ENCODE assay signal across 18 cellular contexts in genomic region chr2:38522754-38523349, GRCh38.
DNase-seq lines count a peak whose midpoint lies in the region; ATAC-seq and TF ChIP-seq lines count a peak whose summit lies in the region.
"Had no signal": no experiment of that assay in that cellular context is flagged by ENCODE, and none has a peak within 500 bp of the region (broad histone marks: within the 10 kb centered on the region; RNA-seq: fewer than 3 reads in every experiment).

No MANE protein-coding gene starts in this region.

- intact Hi-C loops in left ventricle myocardium superior (cut with micrococcal nuclease) = no loop called here

- no peaks in the 10 kb centered on the region for H3K4me1 ChIP-seq in right atrium auricular region
- H3K4me1 ChIP-seq: SJSA1 had no signal

- DNase-seq in right atrium auricular region (ENCODE audit: low spot score) (peak; percentile 43), left ventricle myocardium superior (no peak), NCI-H69 (lab: John Stamatoyannopoulos, UW) (peak; percentile 22), left kidney (ENCODE audit: low read depth, low spot score) (peak; percentile 93), medulla oblongata (ENCODE audit: extremely low spot score) (no peak)
- DNase-seq: activated CD8-positive, alpha-beta memory T cell treated with anti-CD3 and anti-CD28 coated beads for 24 hours; activated naive CD4-positive, alpha-beta T cell treated with anti-CD3 and anti-CD28 coated beads, Interleukin-2, amount 10 ng/mL, durations not matched to agents 7 days and 5 days; activated T-cell treated with anti-CD3 and anti-CD28 coated beads, Interleukin-2, amount 50 U/mL, for 48 hours; anterior cingulate cortex; caudate nucleus; CD8-positive, alpha-beta T cell; left colon; NCI-H1436 treated with DMSO at 0.1 percent for 48 hours; T1000 had no signal

- H3K27me3 ChIP-seq in right atrium auricular region = no peaks in the 10 kb centered on the region

- H3K27ac ChIP-seq in right atrium auricular region = no peak overlapping the region
- H3K27ac ChIP-seq: SJSA1 had no signal

- H3K9me3 ChIP-seq in right atrium auricular region = no peaks in the 10 kb centered on the region
- H3K9me3 ChIP-seq: SJSA1, thoracic aorta had no signal

- no peaks in the 10 kb centered on the region for H3K36me3 ChIP-seq in right atrium auricular region
- H3K36me3 ChIP-seq: SJSA1, thoracic aorta had no signal

- TF ChIP-seq CTCF in right atrium auricular region (IDR thresholded peaks at IDR 0.05) = no peak

- ATAC-seq in left ventricle myocardium superior = no peak
- no peak for ATAC-seq in HG03045 (IDR thresholded peaks at IDR 0.05; ENCODE audit: unreplicated experiment)
- ATAC-seq in HG02885 (IDR thresholded peaks at IDR 0.05; ENCODE audit: poor library complexity, unreplicated experiment) = no peak
- ATAC-seq: CD8-positive, alpha-beta T cell; left colon had no signal

- no peak overlapping the region for H3K4me3 ChIP-seq in right atrium auricular region
- H3K4me3 ChIP-seq: SJSA1, thoracic aorta had no signal

Comparison
In these comparisons a context has a peak if more than half of its experiments do, and no peak if none do; other contexts are left out.
1. DNase-seq: peak in right atrium auricular region (single experiment), NCI-H69 (single experiment) and left kidney (single experiment); none in left ventricle myocardium superior (single experiment) and medulla oblongata (single experiment).